ENCODE assay signal across 23 cellular contexts in the genomic region with DNA sequence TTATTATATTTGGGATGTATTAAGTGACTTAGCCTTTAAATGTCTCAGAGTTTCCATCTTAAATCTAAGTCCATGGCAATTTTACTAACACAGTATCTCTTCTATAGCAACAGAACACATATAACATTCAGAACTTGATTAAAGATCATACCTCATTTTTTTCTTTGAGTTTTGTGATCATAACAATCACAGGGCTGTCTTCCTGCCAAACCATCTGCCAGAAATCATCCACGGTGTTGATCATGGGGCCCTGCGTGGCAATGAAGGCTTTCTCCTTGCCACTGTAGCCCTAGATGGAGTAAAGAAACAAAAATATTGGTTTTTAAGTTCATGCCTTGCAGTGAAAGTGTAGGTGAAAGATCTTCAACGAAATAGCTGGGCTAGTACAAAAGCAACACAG. TPM values are rescaled to one million over a fixed set of nuclear protein-coding genes. Genes with fewer than 3 reads are reported as not detected.
"Had no signal": no experiment of that assay in that cellular context is flagged by ENCODE, and none has a peak within 500 bp of the region (broad histone marks: within the 10 kb centered on the region; RNA-seq: fewer than 3 reads in every experiment).

No MANE protein-coding gene starts in this region.

- DNase-seq: dorsolateral prefrontal cortex; effector CD4-positive, alpha-beta T cell; gastrocnemius medialis; head of caudate nucleus; mesenchymal stem cell; mucosa of descending colon; naive thymus-derived CD4-positive, alpha-beta T cell; psoas muscle; right cardiac atrium; sigmoid colon; stimulated activated CD4-positive, alpha-beta T cell treated with anti-CD3 and anti-CD28 coated beads, Interleukin-2, amount 100 ng/mL, for 24 hours; stimulated activated CD4-positive, alpha-beta T cell treated with anti-CD3 and anti-CD28 coated beads, Interleukin-4, amount 100 ng/mL, for 24 hours; stimulated activated naive CD8-positive, alpha-beta T cell treated with anti-CD3 and anti-CD28 coated beads, Interleukin-15, Interleukin-2, amounts not matched to agents 100 U/mL and 50 U/mL, for 24 hours; substantia nigra; testis; tibial artery had no signal

- H3K27me3 ChIP-seq: dorsolateral prefrontal cortex, gastrocnemius medialis, neural progenitor cell, sigmoid colon, testis, tibial artery had no signal

- H2AFZ ChIP-seq: neural progenitor cell had no signal

- FAIRE-seq: colon, keratinocyte had no signal

- H3K4me2 ChIP-seq: neural progenitor cell had no signal

- H3K4me1 ChIP-seq: gastrocnemius medialis, neural progenitor cell, psoas muscle, sigmoid colon, testis, tibial artery had no signal

- H3K36me3 ChIP-seq: gastrocnemius medialis, neural progenitor cell, sigmoid colon, tibial artery had no signal

- H3K27ac ChIP-seq: dorsolateral prefrontal cortex, epithelial cell of prostate, gastrocnemius medialis, neural progenitor cell, psoas muscle, sigmoid colon, testis, tibial artery had no signal

- H3K4me3 ChIP-seq: dorsolateral prefrontal cortex, gastrocnemius medialis, lung, mucosa of descending colon, neural progenitor cell, psoas muscle, sigmoid colon, testis, tibial artery had no signal

- H3K9ac ChIP-seq: neural progenitor cell had no signal

- H3K9me3 ChIP-seq: gastrocnemius medialis, mucosa of descending colon, psoas muscle, sigmoid colon, testis had no signal

- ATAC-seq: esophagus mucosa; gastrocnemius medialis; mucosa of descending colon; naive thymus-derived CD4-positive, alpha-beta T cell; psoas muscle; right cardiac atrium; stimulated activated memory B cell treated with anti-CD40 and anti-IgM and Interleukin-4, amounts not matched to agents 10 μg/mL and 1 μg/mL and 100 μg/mL, for 72 hours; stimulated activated naive CD8-positive, alpha-beta T cell treated with anti-CD3 and anti-CD28 coated beads, Interleukin-15, Interleukin-2, amounts not matched to agents 100 U/mL and 50 U/mL, for 24 hours had no signal

RNA-seq across cellular contexts. Expression of gene PTPRB, which starts 46.7 kb away (rescaled TPM):
- polyA plus RNA-seq: naive thymus-derived CD4-positive, alpha-beta T cell had no signal
